In the genomic region with DNA sequence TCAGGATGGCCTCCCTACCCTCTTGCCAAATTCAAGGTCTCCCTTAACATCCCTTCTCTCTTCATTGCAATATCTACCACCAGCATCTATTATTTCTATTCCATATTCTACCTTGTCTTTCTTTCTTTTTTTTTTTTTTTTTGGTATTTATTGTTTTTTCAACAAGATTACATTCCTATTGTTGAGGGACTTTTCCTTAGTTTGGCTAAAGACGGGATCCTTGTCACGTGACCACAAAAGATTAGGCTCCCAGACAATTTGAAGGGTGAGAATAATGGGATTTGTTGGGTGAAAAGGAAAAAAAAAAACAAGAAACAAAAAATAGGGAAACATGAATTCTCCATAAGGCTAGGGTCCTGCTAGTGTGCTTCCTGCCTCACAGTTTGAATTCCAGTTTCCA, we compare ENCODE assay signal across 40 cellular contexts.
"Had no signal": no experiment of that assay in that cellular context is flagged by ENCODE, and none has a peak within 500 bp of the region (broad histone marks: within the 10 kb centered on the region; RNA-seq: fewer than 3 reads in every experiment).

No MANE protein-coding gene starts in this region.

- H3K27me3 Mint-ChIP-seq: activated naive CD4-positive, alpha-beta T cell treated with anti-CD3 and anti-CD28 coated beads, Interleukin-2, amount 10 ng/mL, durations not matched to agents 7 days and 5 days had no signal

- H3K4me3 Mint-ChIP-seq: activated naive CD4-positive, alpha-beta T cell treated with anti-CD3 and anti-CD28 coated beads for 36 hours; activated naive CD4-positive, alpha-beta T cell treated with anti-CD3 and anti-CD28 coated beads, Interleukin-2, amount 10 ng/mL, durations not matched to agents 7 days and 5 days; activated naive CD4-positive, alpha-beta T cell treated with anti-CD3 and anti-CD28 coated beads, Interleukin-2, amount 50 U/mL, for 24 hours; activated naive CD8-positive, alpha-beta T cell; activated naive CD8-positive, alpha-beta T cell treated with anti-CD3 and anti-CD28 coated beads for 36 hours; activated naive CD8-positive, alpha-beta T cell treated with anti-CD3 and anti-CD28 coated beads, Interleukin-2, amount 10 ng/mL, durations not matched to agents 7 days and 5 days; activated naive CD8-positive, alpha-beta T cell treated with anti-CD3 and anti-CD28 coated beads, Interleukin-2, amount 50 U/mL, for 24 hours; activated T-cell treated with anti-CD3 and anti-CD28 coated beads, Interleukin-2, amount 50 U/mL, for 24 hours; activated T-cell treated with anti-CD3 and anti-CD28 coated beads, Interleukin-2, amount 50 U/mL, for 4 hours; activated T-cell treated with anti-CD3 and anti-CD28 coated beads, Interleukin-2, amount 50 U/mL, for 72 hours; activated T-helper 1 cell treated with anti-CD3 and anti-CD28 coated beads, Interleukin-12 subunit alpha, Interleukin-12 subunit beta, Interleukin-2, Interleukin-4 antibody, amounts not matched to agents 30 ng/mL and 10 ng/mL and 1 ng/mL, durations not matched to agents 14 hours and 24 hours and 36 hours; activated T-helper 17 cell treated with anti-CD3 and anti-CD28 coated beads, Interleukin-2, amount 50 U/mL, for 72 hours; brain; central memory CD8-positive, alpha-beta T cell had no signal

- H3K4me3 ChIP-seq: adrenal gland, ascending aorta, body of pancreas, breast epithelium, cardiac muscle cell had no signal

- FAIRE-seq: astrocyte, bronchial epithelial cell had no signal

- H3K9me3 ChIP-seq: adrenal gland, ascending aorta, body of pancreas, breast epithelium had no signal

- H3K27ac Mint-ChIP-seq: activated naive CD4-positive, alpha-beta T cell treated with anti-CD3 and anti-CD28 coated beads for 36 hours; activated naive CD4-positive, alpha-beta T cell treated with anti-CD3 and anti-CD28 coated beads, Interleukin-2, amount 10 ng/mL, durations not matched to agents 7 days and 5 days; activated naive CD4-positive, alpha-beta T cell treated with anti-CD3 and anti-CD28 coated beads, Interleukin-2, amount 50 U/mL, for 24 hours; activated naive CD4-positive, alpha-beta T cell treated with anti-CD3 and anti-CD28 coated beads, Interleukin-2, amount 50 U/mL, for 72 hours; activated naive CD8-positive, alpha-beta T cell; activated naive CD8-positive, alpha-beta T cell treated with anti-CD3 and anti-CD28 coated beads for 36 hours; activated naive CD8-positive, alpha-beta T cell treated with anti-CD3 and anti-CD28 coated beads, Interleukin-2, amount 10 ng/mL, durations not matched to agents 7 days and 5 days; activated naive CD8-positive, alpha-beta T cell treated with anti-CD3 and anti-CD28 coated beads, Interleukin-2, amount 50 U/mL, for 24 hours; activated T-cell treated with anti-CD3 and anti-CD28 coated beads, Interleukin-2, amount 50 U/mL, for 24 hours; activated T-cell treated with anti-CD3 and anti-CD28 coated beads, Interleukin-2, amount 50 U/mL, for 72 hours; activated T-helper 1 cell treated with anti-CD3 and anti-CD28 coated beads, Interleukin-12 subunit alpha, Interleukin-12 subunit beta, Interleukin-2, Interleukin-4 antibody, amounts not matched to agents 30 ng/mL and 10 ng/mL and 1 ng/mL, durations not matched to agents 14 hours and 24 hours and 36 hours; activated T-helper 17 cell treated with anti-CD3 and anti-CD28 coated beads, Interleukin-2, amount 50 U/mL, for 72 hours; activated T-helper 2 cell treated with anti-CD3 and anti-CD28 coated beads, Interferon-gamma antibody, Interleukin-2, Interleukin-4, amounts not matched to agents 10 μg/mL and 5 μg/mL and 100 μg/mL, durations not matched to agents 14 hours and 24 hours and 36 hours; brain had no signal

- H3K27me3 ChIP-seq: ascending aorta, body of pancreas, breast epithelium, cardiac muscle cell had no signal

- H3K4me1 ChIP-seq: adrenal gland, ascending aorta, body of pancreas, breast epithelium had no signal

- H3K27ac ChIP-seq: adrenal gland, ascending aorta, body of pancreas, brain microvascular endothelial cell, breast epithelium, cardiac muscle cell had no signal

- H3K36me3 ChIP-seq: adrenal gland, ascending aorta, brain microvascular endothelial cell, breast epithelium, cardiac muscle cell had no signal

- H3K36me3 Mint-ChIP-seq: activated naive CD4-positive, alpha-beta T cell treated with anti-CD3 and anti-CD28 coated beads, Interleukin-2, amount 10 ng/mL, durations not matched to agents 7 days and 5 days; activated naive CD4-positive, alpha-beta T cell treated with anti-CD3 and anti-CD28 coated beads, Interleukin-2, amount 50 U/mL, for 24 hours; activated naive CD4-positive, alpha-beta T cell treated with anti-CD3 and anti-CD28 coated beads, Interleukin-2, amount 50 U/mL, for 72 hours; activated naive CD8-positive, alpha-beta T cell; activated naive CD8-positive, alpha-beta T cell treated with anti-CD3 and anti-CD28 coated beads for 36 hours; activated naive CD8-positive, alpha-beta T cell treated with anti-CD3 and anti-CD28 coated beads, Interleukin-2, amount 10 ng/mL, durations not matched to agents 7 days and 5 days; brain had no signal

- DNase-seq: activated effector memory CD4-positive, alpha-beta T cell treated with anti-CD3 and anti-CD28 coated beads, Interleukin-2, amount 50 U/mL, for 16 hours; activated effector memory CD4-positive, alpha-beta T cell treated with Interleukin-2 at 50 U/mL for 16 hours; activated gamma-delta T cell; activated gamma-delta T cell treated with Interleukin-2 at 50 U/mL for 16 hours; activated naive CD4-positive, alpha-beta T cell; activated naive CD4-positive, alpha-beta T cell treated with anti-CD3 and anti-CD28 coated beads for 36 hours; activated naive CD4-positive, alpha-beta T cell treated with anti-CD3 and anti-CD28 coated beads, Interleukin-2, amount 10 ng/mL, durations not matched to agents 7 days and 5 days; activated naive CD4-positive, alpha-beta T cell treated with anti-CD3 and anti-CD28 coated beads, Interleukin-2, amount 50 U/mL, for 16 hours; activated naive CD4-positive, alpha-beta T cell treated with Interleukin-2 at 50 U/mL for 16 hours; activated naive CD8-positive, alpha-beta T cell treated with anti-CD3 and anti-CD28 coated beads for 36 hours; activated naive CD8-positive, alpha-beta T cell treated with anti-CD3 and anti-CD28 coated beads, Interleukin-2, amount 10 ng/mL, durations not matched to agents 7 days and 5 days; activated naive CD8-positive, alpha-beta T cell treated with anti-CD3 and anti-CD28 coated beads, Interleukin-2, amount 50 U/mL, for 24 hours; activated T-cell treated with anti-CD3 and anti-CD28 coated beads, Interleukin-2, amount 50 U/mL, for 1 hour; activated T-cell treated with anti-CD3 and anti-CD28 coated beads, Interleukin-2, amount 50 U/mL, for 24 hours; activated T-cell treated with anti-CD3 and anti-CD28 coated beads, Interleukin-2, amount 50 U/mL, for 4 hours; activated T-cell treated with anti-CD3 and anti-CD28 coated beads, Interleukin-2, amount 50 U/mL, for 48 hours; adrenal gland; amniotic stem cell; amygdala; anterior cingulate cortex; aorta; body of pancreas; brain microvascular endothelial cell; caudate nucleus; central memory CD4-positive, alpha-beta T cell; cerebellar nuclear complex had no signal

- H3K4me1 Mint-ChIP-seq: activated naive CD4-positive, alpha-beta T cell treated with anti-CD3 and anti-CD28 coated beads, Interleukin-2, amount 10 ng/mL, durations not matched to agents 7 days and 5 days; activated naive CD4-positive, alpha-beta T cell treated with anti-CD3 and anti-CD28 coated beads, Interleukin-2, amount 50 U/mL, for 24 hours; activated naive CD8-positive, alpha-beta T cell treated with anti-CD3 and anti-CD28 coated beads for 36 hours; activated naive CD8-positive, alpha-beta T cell treated with anti-CD3 and anti-CD28 coated beads, Interleukin-2, amount 10 ng/mL, durations not matched to agents 7 days and 5 days; activated naive CD8-positive, alpha-beta T cell treated with anti-CD3 and anti-CD28 coated beads, Interleukin-2, amount 50 U/mL, for 24 hours; activated T-helper 17 cell treated with anti-CD3 and anti-CD28 coated beads, Interleukin-2, amount 50 U/mL, for 72 hours; central memory CD8-positive, alpha-beta T cell had no signal

- H3K9me3 Mint-ChIP-seq: activated naive CD4-positive, alpha-beta T cell treated with anti-CD3 and anti-CD28 coated beads for 36 hours; activated naive CD4-positive, alpha-beta T cell treated with anti-CD3 and anti-CD28 coated beads, Interleukin-2, amount 10 ng/mL, durations not matched to agents 7 days and 5 days; activated naive CD4-positive, alpha-beta T cell treated with anti-CD3 and anti-CD28 coated beads, Interleukin-2, amount 50 U/mL, for 24 hours; activated naive CD4-positive, alpha-beta T cell treated with anti-CD3 and anti-CD28 coated beads, Interleukin-2, amount 50 U/mL, for 72 hours; activated naive CD8-positive, alpha-beta T cell treated with anti-CD3 and anti-CD28 coated beads for 36 hours; activated naive CD8-positive, alpha-beta T cell treated with anti-CD3 and anti-CD28 coated beads, Interleukin-2, amount 10 ng/mL, durations not matched to agents 7 days and 5 days; activated naive CD8-positive, alpha-beta T cell treated with anti-CD3 and anti-CD28 coated beads, Interleukin-2, amount 50 U/mL, for 24 hours; activated T-cell treated with anti-CD3 and anti-CD28 coated beads, Interleukin-2, amount 50 U/mL, for 24 hours; activated T-cell treated with anti-CD3 and anti-CD28 coated beads, Interleukin-2, amount 50 U/mL, for 4 hours; activated T-cell treated with anti-CD3 and anti-CD28 coated beads, Interleukin-2, amount 50 U/mL, for 72 hours; activated T-helper 1 cell treated with anti-CD3 and anti-CD28 coated beads, Interleukin-12 subunit alpha, Interleukin-12 subunit beta, Interleukin-2, Interleukin-4 antibody, amounts not matched to agents 30 ng/mL and 10 ng/mL and 1 ng/mL, durations not matched to agents 14 hours and 24 hours and 36 hours; activated T-helper 17 cell treated with anti-CD3 and anti-CD28 coated beads, Interleukin-2, amount 50 U/mL, for 72 hours; activated T-helper 2 cell treated with anti-CD3 and anti-CD28 coated beads, Interferon-gamma antibody, Interleukin-2, Interleukin-4, amounts not matched to agents 10 μg/mL and 5 μg/mL and 100 μg/mL, durations not matched to agents 14 hours and 24 hours and 36 hours; brain; central memory CD8-positive, alpha-beta T cell had no signal

- ATAC-seq: activated naive CD4-positive, alpha-beta T cell treated with anti-CD3 and anti-CD28 coated beads, Interleukin-2, amount 50 U/mL, for 72 hours; activated naive CD8-positive, alpha-beta T cell treated with anti-CD3 and anti-CD28 coated beads, Interleukin-2, amount 50 U/mL, for 24 hours; activated T-cell treated with anti-CD3 and anti-CD28 coated beads, Interleukin-2, amount 50 U/mL, for 4 hours; body of pancreas had no signal
